8 cellular contexts compared by ENCODE assay signal in genomic region chr3:13262493-13263211, GRCh38.
DNase-seq lines count a peak whose midpoint lies in the region; ATAC-seq, FAIRE-seq and TF ChIP-seq lines count a peak whose summit lies in the region.

No MANE protein-coding gene starts in this region.

- H4K20me1 ChIP-seq in K562 (replicated peaks; ENCODE audit: control insufficient read depth, insufficient read depth, low read length): peaks cover 11% of the 10 kb centered on the region; the same call in 1 of the 2 replicates

- CTCF ChIA-PET in K562 (lab: Yijun Ruan, JAX; ENCODE audit: low intra/inter-chr PET ratio): no interaction called here

- peak; percentile 42 for FAIRE-seq in K562 (lab: Jason Lieb, UNC)

- ATAC-seq in GM19043 (IDR thresholded peaks at IDR 0.05; ENCODE audit: low read depth, unreplicated experiment): peak; percentile 50
- ATAC-seq in K562: peak; percentile 59
- no peak for ATAC-seq in HG02840 (IDR thresholded peaks at IDR 0.05; ENCODE audit: low FRiP score, unreplicated experiment)

- DNase-seq in HK-2 (ENCODE audit: unreplicated experiment) (peak; percentile 52), K562 (ENCODE audit: extremely low read depth in 1 of 4, low spot score in 3 of 4) (peak in 2 of 4 experiments; percentile 47 to 63), nephron progenitor cell (no peak), C1 segment of cervical spinal cord (lab: John Stamatoyannopoulos, UW) (no peak), HCEC 1CT (no peak)
- DNase-seq in stimulated activated CD4-positive, alpha-beta T cell treated with anti-CD3 and anti-CD28 coated beads, Interleukin-12 subunit alpha, Interleukin-12 subunit beta, amount 100 ng/mL, for 4 hours: no peak

- H3K4me3 ChIP-seq in K562: no peak overlapping the region

- in situ Hi-C loops in K562 (cut with MboI): no loop called here

- H3K4me2 ChIP-seq in K562 (ENCODE audit: insufficient read depth, low read length): no peak overlapping the region; the same call in 1 of the 2 replicates

- no peaks in the 10 kb centered on the region for H3K79me2 ChIP-seq in K562 (ENCODE audit: control insufficient read depth, insufficient read depth, low read length)

- H3K9me1 ChIP-seq in K562 (ENCODE audit: control insufficient read depth, insufficient read depth, low read length): no peaks in the 10 kb centered on the region

- POLR2A ChIA-PET in K562 (lab: Yijun Ruan, JAX): interaction anchor here (1.3 kb wide), 1 partner anchor 16 kb away, joined by 3 read pairs; no protein-coding TSS in a partner anchor

- TF ChIP-seq RAD21 in K562 (CRISPR knock-in tag; conservative IDR thresholded peaks at IDR 0.05 in 1 of 2, IDR thresholded peaks at IDR 0.05 in 1 of 2): no peak

- H3K9ac ChIP-seq in K562 (ENCODE audit: insufficient read depth in 1 of 2, low read depth in 2 of 2, low read length in 2 of 2): no peak overlapping the region

- 35% methylated on average over 7 of the region's 7 CpGs for WGBS in K562 (ENCODE audit: insufficient coverage, low coverage, missing lambda C conversion rate)

- peaks cover 18 to 74% of the 10 kb centered on the region in 2 experiments for H3K27me3 ChIP-seq in K562 (ENCODE audit: control insufficient read depth in 2 of 2, insufficient read depth in 2 of 2, low read length in 2 of 2)

- TF ChIP-seq POLR2A in K562 (conservative IDR thresholded peaks at IDR 0.05): no peak

- peak overlapping the region; percentile 71 for H3K27ac Mint-ChIP-seq in nephron progenitor cell

- no peaks in the 10 kb centered on the region for H3K9me3 ChIP-seq in K562 (replicated peaks; ENCODE audit: control insufficient read depth, insufficient read depth, low read depth, low read length)

- no peaks in the 10 kb centered on the region for H3K36me3 ChIP-seq in K562 (ENCODE audit: control insufficient read depth, insufficient read depth, low read length)

- peaks cover 10 to 15% of the 10 kb centered on the region in 2 experiments; a peak in 4 of 5 replicates for H3K4me1 ChIP-seq in K562 (replicated peaks in 1 of 2; ENCODE audit: control insufficient read depth in 2 of 2, insufficient read depth in 2 of 2, low read length in 2 of 2)

- H3K9me3 Mint-ChIP-seq in nephron progenitor cell: peaks cover 4% of the 10 kb centered on the region

- peaks cover 6% of the 10 kb centered on the region for H3K27me3 Mint-ChIP-seq in nephron progenitor cell (ENCODE audit: low read depth, poor library complexity)

- no TSS peak for BruUV-seq in K562 (replicated peaks; lab: Mats Ljungman, UMichigan)

- TF ChIP-seq CTCF in K562 (IDR thresholded peaks at IDR 0.05 in 2 of 3, conservative IDR thresholded peaks at IDR 0.05 in 1 of 3; ENCODE audit: insufficient read depth in 2 of 3, low read depth in 1 of 3, low read length in 3 of 3) (no peak), nephron progenitor cell (IDR thresholded peaks at IDR 0.05) (no peak)

- no peak overlapping the region for H3K27ac ChIP-seq in K562 (ENCODE audit: extremely low read depth, low read depth, low read length)

- peaks cover 59% of the 10 kb centered on the region for H3K4me1 Mint-ChIP-seq in nephron progenitor cell

- intact Hi-C loops in K562 (cut with micrococcal nuclease): no loop called here

- no peak for TF ChIP-seq EP300 in K562 (IDR thresholded peaks at IDR 0.05; ENCODE audit: low read length)

- H2AFZ ChIP-seq in K562 (ENCODE audit: low read depth, low read length): 0 out of 2 replicates have a peak overlapping the region, but pooled peaks have one; percentile 20

- H3K36me3 Mint-ChIP-seq in nephron progenitor cell (ENCODE audit: low read depth): no peaks in the 10 kb centered on the region

- peak overlapping the region; percentile 19 for H3K4me3 Mint-ChIP-seq in nephron progenitor cell

TF ChIP-seq in K562, 482 proteins besides CTCF, POLR2A, EP300 and RAD21 (continues in another document):
- TF ChIP-seq UBTF (IDR thresholded peaks at IDR 0.05; ENCODE audit: borderline replicate concordance in 1 of 2, low read depth in 2 of 2, low read length in 2 of 2): no peak
- no peak for TF ChIP-seq SMAD1 (IDR thresholded peaks at IDR 0.05; ENCODE audit: low read depth, low read length, partially characterized antibody)
- peak; percentile 50; the same call in 1 of the 2 replicates for TF ChIP-seq CEBPG (CRISPR knock-in tag; IDR thresholded peaks at IDR 0.05)
- TF ChIP-seq CEBPG (tag; conservative IDR thresholded peaks at IDR 0.05 in 1 of 2, IDR thresholded peaks at IDR 0.05 in 1 of 2): peak; percentile 63 to 90
- TF ChIP-seq CEBPB (tag; IDR thresholded peaks at IDR 0.05): peak; percentile 90
- peak; percentile 37; the same call in 1 of the 2 replicates for TF ChIP-seq VEZF1 (CRISPR knock-in tag; IDR thresholded peaks at IDR 0.05)
- TF ChIP-seq RREB1 (CRISPR knock-in tag; IDR thresholded peaks at IDR 0.05): no peak
- peak; percentile 28 to 49; a peak in 2 of 4 replicates for TF ChIP-seq KDM1A (IDR thresholded peaks at IDR 0.05)
